In the genomic region with DNA sequence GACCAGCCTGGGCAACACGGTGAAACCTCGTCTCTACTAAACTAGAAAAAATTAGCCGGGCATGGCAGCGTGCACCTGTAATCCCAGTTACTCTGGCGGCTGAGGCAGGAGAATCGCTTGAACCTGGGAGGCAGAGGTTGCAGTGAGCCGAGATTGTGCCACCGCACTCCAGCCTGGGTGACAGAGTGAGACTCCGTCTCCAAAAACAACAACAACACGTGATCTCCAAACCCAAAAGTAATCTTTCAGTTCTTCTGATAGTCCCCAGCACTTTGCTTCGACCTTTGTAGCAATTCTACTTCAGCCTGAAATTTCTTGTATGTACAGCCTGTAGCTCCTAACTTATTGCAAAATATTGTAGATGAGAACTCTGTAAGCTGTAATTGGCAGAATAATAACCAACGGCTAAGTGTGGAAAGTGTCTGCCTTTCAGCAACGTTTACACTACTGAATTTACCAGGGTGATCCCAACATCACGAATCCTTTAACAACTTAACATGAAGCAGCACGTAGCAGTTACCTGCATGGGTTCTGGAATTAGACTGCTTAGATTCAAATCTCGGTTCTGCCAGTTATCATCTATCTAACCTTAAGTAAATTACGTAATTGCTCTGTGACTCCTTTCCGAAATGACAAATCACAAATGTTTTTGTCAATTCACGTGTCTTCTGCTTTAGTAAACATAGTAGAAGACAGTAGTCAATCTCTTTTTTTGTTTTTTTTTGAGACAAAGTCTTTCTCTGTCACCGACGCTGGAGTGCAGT, we compare ENCODE assay signal across 10 cellular contexts. TPM values are rescaled to one million over a fixed set of nuclear protein-coding genes. Genes with fewer than 3 reads are reported as not detected.
DNase-seq lines count a peak whose midpoint lies in the region; ATAC-seq and TF ChIP-seq lines count a peak whose summit lies in the region.
"Not testable (repeated sequence)": the region's sequence is repeated elsewhere in the genome, so short reads cannot be mapped to it uniquely, and the experiment has no call there.
"Had no signal": no experiment of that assay in that cellular context is flagged by ENCODE, and none has a peak within 500 bp of the region (broad histone marks: within the 10 kb centered on the region; RNA-seq: fewer than 3 reads in every experiment).

No MANE protein-coding gene starts in this region.

- not testable (repeated sequence) for H4K20me1 ChIP-seq in GM23338 (replicated peaks; ENCODE audit: insufficient read depth); OCI-LY1 (ENCODE audit: insufficient read depth, low read length)

- WGBS in adrenal gland, 4 donors: 42 to 64% (median 61%) methylated on average over 15 to 20 of the region's 21 CpGs

- peak overlapping the region; percentile 72; the same call in 1 of the 2 replicates for H3K4me2 ChIP-seq in GM23338
- H3K4me2 ChIP-seq in OCI-LY1 (ENCODE audit: low read length): peak overlapping the region; percentile 47

- H2AFZ ChIP-seq in GM23338; OCI-LY1 (ENCODE audit: low read length): not testable (repeated sequence)

- H3K36me3 ChIP-seq in GM23338 (ENCODE audit: insufficient read depth); OCI-LY1 (ENCODE audit: insufficient read depth, low read length); adrenal gland (replicated peaks in 1 of 2): not testable (repeated sequence)

- peak; percentile 1 for DNase-seq in AG20443 (ENCODE audit: low spot score)
- not testable (repeated sequence) for DNase-seq in GM23338 (ENCODE audit: low spot score); activated CD4-positive, alpha-beta T cell treated with anti-CD3 and anti-CD28 coated beads, Interleukin-2, amount 10 ng/mL, durations not matched to agents 24 days and 14 days; adrenal gland; natural killer cell treated with Interleukin-12 subunit alpha and Interleukin-12 subunit beta and Interleukin-15 and Interleukin-18, amount 100 ng/mL, for 72 hours (ENCODE audit: low spot score); stimulated activated naive B cell treated with anti-CD40 and anti-IgM and Interleukin-4, amounts not matched to agents 10 μg/mL and 1 μg/mL and 100 μg/mL, for 72 hours
- peak; percentile 20 for DNase-seq in fibroblast of villous mesenchyme (ENCODE audit: low read depth)

- not testable (repeated sequence) for H3K27ac ChIP-seq in GM23338 (ENCODE audit: low read depth); OCI-LY1 (ENCODE audit: low read depth, low read length, poor library complexity, severe bottlenecking)
- peak overlapping the region in 4 of 5 donors; percentile 10 to 72 (median 36) for H3K27ac ChIP-seq in adrenal gland

- not testable (repeated sequence) for H3K4me1 Mint-ChIP-seq in GM23338; natural killer cell treated with Interleukin-12 subunit alpha and Interleukin-12 subunit beta and Interleukin-15 and Interleukin-18, amount 100 ng/mL, for 72 hours (ENCODE audit: low read depth in 2 of 2); stimulated activated naive B cell treated with anti-CD40 and anti-IgM and Interleukin-4, amounts not matched to agents 10 μg/mL and 1 μg/mL and 100 μg/mL, for 72 hours
- peaks cover 11% of the 10 kb centered on the region for H3K4me1 Mint-ChIP-seq in activated CD4-positive, alpha-beta T cell treated with anti-CD3 and anti-CD28 coated beads, Interleukin-2, amount 10 ng/mL, durations not matched to agents 24 days and 14 days

- H3K36me3 Mint-ChIP-seq in GM23338 (ENCODE audit: low read depth); activated CD4-positive, alpha-beta T cell treated with anti-CD3 and anti-CD28 coated beads, Interleukin-2, amount 10 ng/mL, durations not matched to agents 24 days and 14 days (ENCODE audit: low read depth); natural killer cell treated with Interleukin-12 subunit alpha and Interleukin-12 subunit beta and Interleukin-15 and Interleukin-18, amount 100 ng/mL, for 72 hours; stimulated activated naive B cell treated with anti-CD40 and anti-IgM and Interleukin-4, amounts not matched to agents 10 μg/mL and 1 μg/mL and 100 μg/mL, for 72 hours: not testable (repeated sequence)

- H3K9me2 ChIP-seq in GM23338 (ENCODE audit: insufficient read depth); OCI-LY1 (ENCODE audit: low read depth, low read length): not testable (repeated sequence)

- H3K27ac Mint-ChIP-seq in GM23338: not testable (repeated sequence)
- H3K27ac Mint-ChIP-seq in activated CD4-positive, alpha-beta T cell treated with anti-CD3 and anti-CD28 coated beads, Interleukin-2, amount 10 ng/mL, durations not matched to agents 24 days and 14 days: peak overlapping the region; percentile 92
- H3K27ac Mint-ChIP-seq in natural killer cell treated with Interleukin-12 subunit alpha and Interleukin-12 subunit beta and Interleukin-15 and Interleukin-18, amount 100 ng/mL, for 72 hours: peak overlapping the region; percentile 97 to 98
- H3K27ac Mint-ChIP-seq in stimulated activated naive B cell treated with anti-CD40 and anti-IgM and Interleukin-4, amounts not matched to agents 10 μg/mL and 1 μg/mL and 100 μg/mL, for 72 hours: peak overlapping the region; percentile 96

- not testable (repeated sequence) for TF ChIP-seq CTCF in GM23338 (conservative IDR thresholded peaks at IDR 0.05; ENCODE audit: low read depth in 2 of 2); OCI-LY1 (IDR thresholded peaks at IDR 0.05; ENCODE audit: low read length); adrenal gland (IDR thresholded peaks at IDR 0.05); fibroblast of villous mesenchyme (IDR thresholded peaks at IDR 0.05; ENCODE audit: insufficient read depth, low read depth, low read length)

- not testable (repeated sequence) for H3F3A ChIP-seq in GM23338 (replicated peaks; ENCODE audit: low read depth); OCI-LY1 (ENCODE audit: insufficient read depth, low read length)

- H3K27me3 Mint-ChIP-seq in GM23338 (ENCODE audit: insufficient read depth, low read depth, poor library complexity); activated CD4-positive, alpha-beta T cell treated with anti-CD3 and anti-CD28 coated beads, Interleukin-2, amount 10 ng/mL, durations not matched to agents 24 days and 14 days; natural killer cell treated with Interleukin-12 subunit alpha and Interleukin-12 subunit beta and Interleukin-15 and Interleukin-18, amount 100 ng/mL, for 72 hours; stimulated activated naive B cell treated with anti-CD40 and anti-IgM and Interleukin-4, amounts not matched to agents 10 μg/mL and 1 μg/mL and 100 μg/mL, for 72 hours: not testable (repeated sequence)

- peak overlapping the region; percentile 21; the same call in 2 of the 3 replicates for H3K4me3 Mint-ChIP-seq in GM23338
- H3K4me3 Mint-ChIP-seq in activated CD4-positive, alpha-beta T cell treated with anti-CD3 and anti-CD28 coated beads, Interleukin-2, amount 10 ng/mL, durations not matched to agents 24 days and 14 days: peak overlapping the region; percentile 95
- peak overlapping the region; percentile 99 for H3K4me3 Mint-ChIP-seq in natural killer cell treated with Interleukin-12 subunit alpha and Interleukin-12 subunit beta and Interleukin-15 and Interleukin-18, amount 100 ng/mL, for 72 hours
- H3K4me3 Mint-ChIP-seq in stimulated activated naive B cell treated with anti-CD40 and anti-IgM and Interleukin-4, amounts not matched to agents 10 μg/mL and 1 μg/mL and 100 μg/mL, for 72 hours: peak overlapping the region in 1 of 2 donors; percentile 88

- not testable (repeated sequence) for H3K79me2 ChIP-seq in GM23338 (replicated peaks; ENCODE audit: insufficient read depth); OCI-LY1 (ENCODE audit: insufficient read depth, low read length)

- peak overlapping the region; percentile 53; the same call in 1 of the 2 replicates for H3K9ac ChIP-seq in OCI-LY1 (ENCODE audit: low read length)

- ATAC-seq in GM23338; natural killer cell treated with Interleukin-12 subunit alpha and Interleukin-12 subunit beta and Interleukin-15 and Interleukin-18, amount 100 ng/mL, for 72 hours; stimulated activated naive B cell treated with anti-CD40 and anti-IgM and Interleukin-4, amounts not matched to agents 10 μg/mL and 1 μg/mL and 100 μg/mL, for 72 hours (replicated peaks): not testable (repeated sequence)

- not testable (repeated sequence) for H3K9me3 ChIP-seq in OCI-LY1 (ENCODE audit: low read length); adrenal gland (replicated peaks in 1 of 3)

- TF ChIP-seq POLR2A in adrenal gland (IDR thresholded peaks at IDR 0.05): not testable (repeated sequence)

- intact Hi-C loops in activated CD4-positive, alpha-beta T cell treated with anti-CD3 and anti-CD28 coated beads, Interleukin-2, amount 10 ng/mL, durations not matched to agents 24 days and 14 days (cut with micrococcal nuclease); adrenal gland (cut with DNase I): not testable (repeated sequence)

- not testable (repeated sequence) for H3K4me3 ChIP-seq in GM23338; adrenal gland; fibroblast of villous mesenchyme (ENCODE audit: low read depth, low read length)
- peak overlapping the region; percentile 65 for H3K4me3 ChIP-seq in OCI-LY1 (ENCODE audit: low read depth, low read length, poor library complexity, severe bottlenecking)

- not testable (repeated sequence) for H3K4me1 ChIP-seq in GM23338 (ENCODE audit: insufficient read depth); adrenal gland (replicated peaks in 1 of 2)
- peaks cover 14% of the 10 kb centered on the region for H3K4me1 ChIP-seq in OCI-LY1 (ENCODE audit: insufficient read depth, low read length, severe bottlenecking)

- not testable (repeated sequence) for H3K9me3 Mint-ChIP-seq in GM23338; activated CD4-positive, alpha-beta T cell treated with anti-CD3 and anti-CD28 coated beads, Interleukin-2, amount 10 ng/mL, durations not matched to agents 24 days and 14 days; natural killer cell treated with Interleukin-12 subunit alpha and Interleukin-12 subunit beta and Interleukin-15 and Interleukin-18, amount 100 ng/mL, for 72 hours; stimulated activated naive B cell treated with anti-CD40 and anti-IgM and Interleukin-4, amounts not matched to agents 10 μg/mL and 1 μg/mL and 100 μg/mL, for 72 hours

- not testable (repeated sequence) for H3K27me3 ChIP-seq in GM23338 (ENCODE audit: insufficient read depth); OCI-LY1 (ENCODE audit: insufficient read depth, low read length); adrenal gland

RNA-seq across cellular contexts. Expression of gene MRPL45, which starts 1.2 kb away (rescaled TPM):
- 63.9 and 65.7 TPM in 2 replicates for total RNA-seq in GM23338 (2014; rRNA removed; shearing (Covaris generic))
- polyA plus RNA-seq in GM23338 (2016; fragmentation: Nextera tagmentation; extraction: Ambion mirVana): 42.6 and 43.5 TPM in 2 replicates
- total RNA-seq in activated CD4-positive, alpha-beta T cell treated with anti-CD3 and anti-CD28 coated beads, Interleukin-2, amount 10 ng/mL, durations not matched to agents 24 days and 14 days: 42.9 and 45.5 TPM in 2 replicates
- 10 to 100 TPM; 25.4 to 45.4 (median 37.2) TPM for total RNA-seq in adrenal gland
- 10 to 100 TPM; 12.7 to 48.5 (median 14.3) TPM for polyA plus RNA-seq in adrenal gland
- total RNA-seq in fibroblast of villous mesenchyme: 28.0 and 30.2 TPM in 2 replicates
- 10 to 100 TPM; 29.1 to 30.4 TPM for total RNA-seq in natural killer cell treated with Interleukin-12 subunit alpha and Interleukin-12 subunit beta and Interleukin-15 and Interleukin-18, amount 100 ng/mL, for 72 hours

RNA-seq across cellular contexts. Expression of gene GPR179, which starts 48.0 kb away (rescaled TPM):
- total RNA-seq in GM23338 (2014; rRNA removed; shearing (Covaris generic)): 0.03 and 0.04 TPM in 2 replicates
- polyA plus RNA-seq in GM23338 (2016; fragmentation: Nextera tagmentation; extraction: Ambion mirVana) (0.03 TPM in 2 replicates), adrenal gland (under 1 TPM; 0.05 to 0.32 (median 0.07) TPM)
- total RNA-seq in activated CD4-positive, alpha-beta T cell treated with anti-CD3 and anti-CD28 coated beads, Interleukin-2, amount 10 ng/mL, durations not matched to agents 24 days and 14 days: not detected in 2 replicates
- total RNA-seq in adrenal gland (under 1 TPM in 4 of 8 donors, not detected in 4; under 0.01 to 0.28 (median 0.09) TPM), fibroblast of villous mesenchyme (under 0.01 TPM in 1 of 2 replicates, not detected in the other)
- under 1 TPM in 1 of 2 donors, not detected in 1; 0.10 TPM for total RNA-seq in natural killer cell treated with Interleukin-12 subunit alpha and Interleukin-12 subunit beta and Interleukin-15 and Interleukin-18, amount 100 ng/mL, for 72 hours
- total RNA-seq: ascending aorta, dermis blood vessel endothelial cell had no signal

RNA-seq across cellular contexts. Expression of gene SOCS7, which starts 55.9 kb away (rescaled TPM):
- total RNA-seq in GM23338 (2014; rRNA removed; shearing (Covaris generic)): 26.1 and 29.2 TPM in 2 replicates
- polyA plus RNA-seq in GM23338 (2016; fragmentation: Nextera tagmentation; extraction: Ambion mirVana) (5.0 and 5.1 TPM in 2 replicates), adrenal gland (10 to 100 TPM in 1 of 3 donors, 1 to 10 TPM in 2; 2.7 to 18.4 (median 6.1) TPM)
- total RNA-seq in activated CD4-positive, alpha-beta T cell treated with anti-CD3 and anti-CD28 coated beads, Interleukin-2, amount 10 ng/mL, durations not matched to agents 24 days and 14 days: 31.2 and 31.4 TPM in 2 replicates
- total RNA-seq in adrenal gland (10 to 100 TPM; 17.2 to 51.3 (median 22.0) TPM), fibroblast of villous mesenchyme (11.2 and 13.9 TPM in 2 replicates)
- total RNA-seq in natural killer cell treated with Interleukin-12 subunit alpha and Interleukin-12 subunit beta and Interleukin-15 and Interleukin-18, amount 100 ng/mL, for 72 hours: 10 to 100 TPM; 14.2 to 29.7 TPM
